Comparison of ENCODE assay signal across 8 cellular contexts in genomic region chr4:123649644-123650356, GRCh38.
DNase-seq lines count a peak whose midpoint lies in the region; ATAC-seq and TF ChIP-seq lines count a peak whose summit lies in the region.

No MANE protein-coding gene starts in this region.

- H3K36me3 ChIP-seq in esophagus (ENCODE audit: control insufficient read depth in 2 of 2, insufficient read depth in 2 of 2, low read length in 1 of 2), result no peaks in the 10 kb centered on the region
- no peaks in the 10 kb centered on the region for H3K36me3 ChIP-seq in osteoblast (ENCODE audit: insufficient read depth, low read length)

- H3K27me3 Mint-ChIP-seq in natural killer cell (ENCODE audit: low read depth in 2 of 2), result no peaks in the 10 kb centered on the region

- H4K20me1 ChIP-seq in osteoblast (ENCODE audit: insufficient read depth, low read length), result no peaks in the 10 kb centered on the region

- no peaks in the 10 kb centered on the region for H3K4me1 Mint-ChIP-seq in natural killer cell

- H3K4me2 ChIP-seq in osteoblast (ENCODE audit: insufficient read depth, low read length), result peak overlapping the region; percentile 64

- H3K27ac Mint-ChIP-seq in natural killer cell, result no peak overlapping the region

- H3K9me3 Mint-ChIP-seq in natural killer cell, result no peaks in the 10 kb centered on the region

- intact Hi-C loops in natural killer cell (cut with micrococcal nuclease), result no loop called here

- 22 to 23% methylated on average over 11 of the region's 11 CpGs for WGBS in esophagus, 2 donors

- H2AFZ ChIP-seq in osteoblast (ENCODE audit: low read length), result peak overlapping the region; percentile 38

- DNase-seq in NCI-H510A (lab: John Stamatoyannopoulos, UW) (peak; percentile 42), osteoblast (ENCODE audit: insufficient read length, low spot score, missing footprints) (no peak), SKM-1 (lab: John Stamatoyannopoulos, UW; ENCODE audit: unreplicated experiment) (no peak), natural killer cell (no peak), cortex of kidney (lab: John Stamatoyannopoulos, UW) (no peak)

- no peaks in the 10 kb centered on the region for H3K9me3 ChIP-seq in esophagus (ENCODE audit: control insufficient read depth in 2 of 2, insufficient read depth in 1 of 2, low read depth in 1 of 2, low read length in 1 of 2)
- no peaks in the 10 kb centered on the region for H3K9me3 ChIP-seq in osteoblast (ENCODE audit: low read depth, low read length)

- no peaks in the 10 kb centered on the region for H3K79me2 ChIP-seq in osteoblast (ENCODE audit: insufficient read depth, low read length)

- H3K4me3 ChIP-seq in esophagus (ENCODE audit: low read depth in 1 of 2, low read length in 2 of 2), result no peak overlapping the region
- peak overlapping the region; percentile 47 for H3K4me3 ChIP-seq in osteoblast (ENCODE audit: insufficient read depth, low read length)

- no peaks in the 10 kb centered on the region for H3K36me3 Mint-ChIP-seq in natural killer cell

- TF ChIP-seq CTCF in osteoblast (IDR thresholded peaks at IDR 0.05; ENCODE audit: extremely low read depth, low read depth, low read length) (no peak), natural killer cell (IDR thresholded peaks at IDR 0.05) (no peak)

- H3K27me3 ChIP-seq in esophagus (ENCODE audit: control insufficient read depth in 1 of 2, insufficient read depth in 2 of 2, low read length in 2 of 2) (no peaks in the 10 kb centered on the region), osteoblast (ENCODE audit: insufficient read depth, low read length) (no peaks in the 10 kb centered on the region)

- H3K27ac ChIP-seq in esophagus (ENCODE audit: low read depth in 2 of 2, low read length in 1 of 2) (peak overlapping the region; percentile 47 to 81), osteoblast (ENCODE audit: low read depth, low read length) (peak overlapping the region; percentile 68)

- H3K4me1 ChIP-seq in esophagus (ENCODE audit: control insufficient read depth in 2 of 2, insufficient read depth in 2 of 2, low read length in 1 of 2), result no peaks in the 10 kb centered on the region
- H3K4me1 ChIP-seq in osteoblast (ENCODE audit: insufficient read depth, low read length), result peaks cover 17% of the 10 kb centered on the region

- ATAC-seq in GM18511 (IDR thresholded peaks at IDR 0.05; ENCODE audit: unreplicated experiment), result peak; percentile 47
- peak; percentile 49 for ATAC-seq in HG02981 (IDR thresholded peaks at IDR 0.05; ENCODE audit: unreplicated experiment)
- ATAC-seq in natural killer cell, result no peak

- no peak overlapping the region for H3K4me3 Mint-ChIP-seq in natural killer cell

Comparison
In these comparisons a context has a peak if more than half of its experiments do, and no peak if none do; other contexts are left out.
1. ATAC-seq: peak in GM18511 (single experiment) and HG02981 (single experiment); none in natural killer cell (0 of 3).